1 cellular context compared by ENCODE assay signal in genomic region chr10:111338035-111338434, GRCh38.
TF ChIP-seq lines count a peak whose summit lies in the region.

No MANE protein-coding gene starts in this region.

TF ChIP-seq in GM12878, 131 proteins besides CTCF, POLR2A, EP300 and RAD21 (continued from another document):
- TF ChIP-seq SPI1 (IDR thresholded peaks at IDR 0.05; ENCODE audit: borderline replicate concordance, insufficient read depth, low read depth, low read length) (no peak), STAT1 (conservative IDR thresholded peaks at IDR 0.05) (no peak), TBL1XR1 (IDR thresholded peaks at IDR 0.05; ENCODE audit: low read depth, low read length) (no peak), TCF3 (IDR thresholded peaks at IDR 0.05; ENCODE audit: borderline replicate concordance, insufficient read depth, low read depth, low read length) (no peak), HDAC2 (IDR thresholded peaks at IDR 0.05) (no peak), YY1 (IDR thresholded peaks at IDR 0.05; ENCODE audit: low read depth, low read length) (no peak), PKNOX1 (IDR thresholded peaks at IDR 0.05) (no peak), SREBF2 (IDR thresholded peaks at IDR 0.05; ENCODE audit: low read length) (no peak), ZBTB11 (CRISPR knock-in tag; IDR thresholded peaks at IDR 0.05) (no peak)
